Comparison of ENCODE assay signal across 16 cellular contexts in genomic region chr5:178399723-178400115, GRCh38.
"Had no signal": no experiment of that assay in that cellular context is flagged by ENCODE, and none has a peak within 500 bp of the region (broad histone marks: within the 10 kb centered on the region; RNA-seq: fewer than 3 reads in every experiment).

No MANE protein-coding gene starts in this region.

- ATAC-seq: activated CD8-positive, alpha-beta memory T cell treated with anti-CD3 and anti-CD28 coated beads, Interleukin-2, amount 10 ng/mL, durations not matched to agents 7 days and 5 days; esophagus mucosa; left lung; sciatic nerve had no signal

- H3K9me3 Mint-ChIP-seq: activated naive CD8-positive, alpha-beta T cell treated with anti-CD3 and anti-CD28 coated beads for 36 hours; activated T-cell treated with anti-CD3 and anti-CD28 coated beads, Interleukin-2, amount 50 U/mL, for 24 hours; type B pancreatic cell had no signal

- H3K27ac ChIP-seq: left lung, prostate gland had no signal

- H3K27ac Mint-ChIP-seq: activated CD8-positive, alpha-beta memory T cell treated with anti-CD3 and anti-CD28 coated beads, Interleukin-2, amount 10 ng/mL, durations not matched to agents 7 days and 5 days; activated naive CD8-positive, alpha-beta T cell treated with anti-CD3 and anti-CD28 coated beads for 36 hours; activated T-cell treated with anti-CD3 and anti-CD28 coated beads, Interleukin-2, amount 50 U/mL, for 24 hours; type B pancreatic cell had no signal

- H3K9me3 ChIP-seq: left lung, prostate gland had no signal

- H3K36me3 ChIP-seq: left lung, prostate gland had no signal

- H3K4me1 Mint-ChIP-seq: activated CD8-positive, alpha-beta memory T cell treated with anti-CD3 and anti-CD28 coated beads, Interleukin-2, amount 10 ng/mL, durations not matched to agents 7 days and 5 days; activated naive CD8-positive, alpha-beta T cell treated with anti-CD3 and anti-CD28 coated beads for 36 hours had no signal

- H3K4me3 Mint-ChIP-seq: activated CD8-positive, alpha-beta memory T cell treated with anti-CD3 and anti-CD28 coated beads, Interleukin-2, amount 10 ng/mL, durations not matched to agents 7 days and 5 days; activated naive CD8-positive, alpha-beta T cell treated with anti-CD3 and anti-CD28 coated beads for 36 hours; activated T-cell treated with anti-CD3 and anti-CD28 coated beads, Interleukin-2, amount 50 U/mL, for 24 hours; type B pancreatic cell had no signal

- H3K36me3 Mint-ChIP-seq: activated CD8-positive, alpha-beta memory T cell treated with anti-CD3 and anti-CD28 coated beads, Interleukin-2, amount 10 ng/mL, durations not matched to agents 7 days and 5 days; activated naive CD8-positive, alpha-beta T cell treated with anti-CD3 and anti-CD28 coated beads for 36 hours; type B pancreatic cell had no signal

- DNase-seq: activated CD4-positive, alpha-beta T cell treated with anti-CD3 and anti-CD28 coated beads for 1 hour; activated CD4-positive, alpha-beta T cell treated with anti-CD3 and anti-CD28 coated beads, Interleukin-2, amount 50 U/mL, for 48 hours; activated CD8-positive, alpha-beta memory T cell treated with anti-CD3 and anti-CD28 coated beads, Interleukin-2, amount 10 ng/mL, durations not matched to agents 7 days and 5 days; activated gamma-delta T cell treated with Interleukin-2 at 50 U/mL for 16 hours; activated naive CD8-positive, alpha-beta T cell treated with anti-CD3 and anti-CD28 coated beads for 36 hours; activated T-cell treated with anti-CD3 and anti-CD28 coated beads, Interleukin-2, amount 50 U/mL, for 24 hours; mesenchymal stem cell; stimulated activated CD4-positive, alpha-beta T cell treated with anti-CD3 and anti-CD28 coated beads, Interleukin-2, amount 100 ng/mL, for 24 hours; stimulated activated naive CD4-positive, alpha-beta T cell; substantia nigra; T-helper 9 cell had no signal

- H3K4me1 ChIP-seq: left lung, prostate gland had no signal

- H3K4me3 ChIP-seq: left lung, prostate gland had no signal
